Comparison of ENCODE assay signal across 21 cellular contexts in genomic region chr2:161972866-161973265, GRCh38.
DNase-seq lines count a peak whose midpoint lies in the region; TF ChIP-seq lines count a peak whose summit lies in the region.
"Had no signal": no experiment of that assay in that cellular context is flagged by ENCODE, and none has a peak within 500 bp of the region (broad histone marks: within the 10 kb centered on the region; RNA-seq: fewer than 3 reads in every experiment).

No MANE protein-coding gene starts in this region.

- intact Hi-C loops in activated naive CD4-positive, alpha-beta T cell treated with anti-CD3 and anti-CD28 coated beads for 36 hours (cut with micrococcal nuclease): no loop called here
- intact Hi-C loops in spleen (cut with DNase I; ENCODE audit: low total_unique reads): no loop called here

- CTCF ChIA-PET in activated naive CD4-positive, alpha-beta T cell treated with anti-CD3 and anti-CD28 coated beads for 36 hours (lab: Charles Lee): interaction anchor here (1.0 kb wide), 1 partner anchor 20 kb away, joined by 3 read pairs; no protein-coding TSS in a partner anchor

- WGBS in spleen, 5 donors: 53 to 85% (median 79%) methylated on average over 2 of the region's 2 CpGs

- no peak for TF ChIP-seq CTCF in spleen (IDR thresholded peaks at IDR 0.05 in 8 of 11, conservative IDR thresholded peaks at IDR 0.05 in 3 of 11)

- peak overlapping the region; percentile 28 for H3K27ac Mint-ChIP-seq in activated naive CD4-positive, alpha-beta T cell treated with anti-CD3 and anti-CD28 coated beads for 36 hours

- no peaks in the 10 kb centered on the region for H3K36me3 ChIP-seq in spleen
- H3K36me3 ChIP-seq: SJCRH30 had no signal

- H3K4me3 ChIP-seq in spleen: no peak overlapping the region
- H3K4me3 ChIP-seq: SJCRH30 had no signal

- no peak for TF ChIP-seq POLR2A in spleen (IDR thresholded peaks at IDR 0.05)

- H3K4me3 Mint-ChIP-seq in activated naive CD4-positive, alpha-beta T cell treated with anti-CD3 and anti-CD28 coated beads for 36 hours: no peak overlapping the region

- DNase-seq in activated naive CD4-positive, alpha-beta T cell treated with anti-CD3 and anti-CD28 coated beads for 36 hours: no peak
- DNase-seq in activated naive CD4-positive, alpha-beta T cell treated with anti-CD3 and anti-CD28 coated beads, Interleukin-2, amount 50 U/mL, for 16 hours: no peak
- DNase-seq in MV-4-11 (lab: John Stamatoyannopoulos, UW) (peak; percentile 69), dermis blood vessel endothelial cell (peak; percentile 32), spleen (no peak), COLO668 (lab: John Stamatoyannopoulos, UW; ENCODE audit: unreplicated experiment) (no peak), SKM-1 treated with dmso at 0.1 percent for 144 hours (lab: John Stamatoyannopoulos, UW; ENCODE audit: unreplicated experiment) (no peak), NCI-H187 treated with DMSO at 0.1 percent for 48 hours (lab: John Stamatoyannopoulos, UW) (no peak)
- DNase-seq: DMS53, EL, GF-D8, H7, MM.1S, NCI-H1092, NCI-H1436, NCI-H2029 treated with DMSO at 0.1 percent for 48 hours, NCI-H2171 treated with DMSO at 0.1 percent for 48 hours, NCI-H524 treated with DMSO at 0.1 percent for 48 hours, OCI-M1, SJCRH30 had no signal

- no peaks in the 10 kb centered on the region for H3K27me3 Mint-ChIP-seq in activated naive CD4-positive, alpha-beta T cell treated with anti-CD3 and anti-CD28 coated beads for 36 hours (ENCODE audit: low read depth)

- H3K4me1 ChIP-seq in spleen: peaks cover 0 to 13% (median 5%) of the 10 kb centered on the region in 6 donors
- H3K4me1 ChIP-seq: SJCRH30 had no signal

- H3K4me1 Mint-ChIP-seq in activated naive CD4-positive, alpha-beta T cell treated with anti-CD3 and anti-CD28 coated beads for 36 hours (ENCODE audit: low read depth): peaks cover 39% of the 10 kb centered on the region

- H3K27ac ChIP-seq in spleen: peak overlapping the region in 7 of 8 donors; percentile 31 to 67 (median 65)
- H3K27ac ChIP-seq: C4-2B, SJCRH30 had no signal

- no peaks in the 10 kb centered on the region for H3K36me3 Mint-ChIP-seq in activated naive CD4-positive, alpha-beta T cell treated with anti-CD3 and anti-CD28 coated beads for 36 hours (ENCODE audit: low read depth)

- H3K9me3 Mint-ChIP-seq in activated naive CD4-positive, alpha-beta T cell treated with anti-CD3 and anti-CD28 coated beads for 36 hours: no peaks in the 10 kb centered on the region

- no peaks in the 10 kb centered on the region for H3K27me3 ChIP-seq in spleen (replicated peaks in 1 of 7)
- H3K27me3 ChIP-seq: SJCRH30 had no signal

- H3K9me3 ChIP-seq in spleen: no peaks in the 10 kb centered on the region
- H3K9me3 ChIP-seq: SJCRH30 had no signal

Comparison
In these comparisons a context has a peak if more than half of its experiments do, and no peak if none do; other contexts are left out.
1. DNase-seq: peak in MV-4-11 (single experiment) and dermis blood vessel endothelial cell (single experiment); none in activated naive CD4-positive, alpha-beta T cell treated with anti-CD3 and anti-CD28 coated beads for 36 hours (single experiment), activated naive CD4-positive, alpha-beta T cell treated with anti-CD3 and anti-CD28 coated beads, Interleukin-2, amount 50 U/mL, for 16 hours (single experiment), spleen (single experiment), COLO668 (single experiment), SKM-1 treated with dmso at 0.1 percent for 144 hours (single experiment) and NCI-H187 treated with DMSO at 0.1 percent for 48 hours (single experiment).